ENCODE assay signal across 12 cellular contexts in genomic region chr20:36847710-36848040, GRCh38. TPM values are rescaled to one million over a fixed set of nuclear protein-coding genes. Genes with fewer than 3 reads are reported as not detected.
DNase-seq lines count a peak whose midpoint lies in the region; ATAC-seq and TF ChIP-seq lines count a peak whose summit lies in the region.
"Had no signal": no experiment of that assay in that cellular context is flagged by ENCODE, and none has a peak within 500 bp of the region (broad histone marks: within the 10 kb centered on the region; RNA-seq: fewer than 3 reads in every experiment).

No MANE protein-coding gene starts in this region.

- peaks cover 9 to 13% of the 10 kb centered on the region in 2 donors for H3K4me1 ChIP-seq in esophagus (ENCODE audit: control insufficient read depth in 2 of 2, insufficient read depth in 2 of 2, low read length in 1 of 2)
- peaks cover 23 to 28% of the 10 kb centered on the region in 2 donors for H3K4me1 ChIP-seq in uterus

- WGBS in esophagus, 2 donors: 72% methylated on average over 1 of the region's 1 CpG

- H3K27me3 ChIP-seq in esophagus (ENCODE audit: control insufficient read depth in 1 of 2, insufficient read depth in 2 of 2, low read length in 2 of 2) (no peaks in the 10 kb centered on the region), uterus (no peaks in the 10 kb centered on the region)

- peak overlapping the region; percentile 79 to 91 for H3K27ac ChIP-seq in esophagus (ENCODE audit: low read depth in 2 of 2, low read length in 1 of 2)
- H3K27ac ChIP-seq in uterus: peak overlapping the region; percentile 95 to 99

- no peak for TF ChIP-seq POLR2A in uterus (IDR thresholded peaks at IDR 0.05)

- no peaks in the 10 kb centered on the region for H3K9me3 ChIP-seq in esophagus (ENCODE audit: control insufficient read depth in 2 of 2, insufficient read depth in 1 of 2, low read depth in 1 of 2, low read length in 1 of 2)
- H3K9me3 ChIP-seq in uterus: no peaks in the 10 kb centered on the region

- H3K36me3 ChIP-seq in esophagus (ENCODE audit: control insufficient read depth in 2 of 2, insufficient read depth in 2 of 2, low read length in 1 of 2) (no peaks in the 10 kb centered on the region), uterus (no peaks in the 10 kb centered on the region)

- peaks cover 55% of the 10 kb centered on the region for H3K4me1 Mint-ChIP-seq in osteocyte (ENCODE audit: unreplicated experiment)

- H3K27ac Mint-ChIP-seq in osteocyte (ENCODE audit: unreplicated experiment): peak overlapping the region; percentile 94
- H3K27ac Mint-ChIP-seq: activated CD8-positive, alpha-beta memory T cell treated with anti-CD3 and anti-CD28 coated beads, Interleukin-2, amount 10 ng/mL, durations not matched to agents 7 days and 5 days; T-helper 2 cell treated with Interferon-gamma antibody and Interleukin-4, amounts not matched to agents 5 μg/mL and 100 μg/mL, for 36 hours had no signal

- no peak for TF ChIP-seq CTCF in osteocyte (IDR thresholded peaks at IDR 0.05)
- no peak for TF ChIP-seq CTCF in uterus (IDR thresholded peaks at IDR 0.05)

- H3K4me3 ChIP-seq in esophagus (ENCODE audit: low read depth in 1 of 2, low read length in 2 of 2): no peak overlapping the region
- no peak overlapping the region for H3K4me3 ChIP-seq in uterus

- H3K36me3 Mint-ChIP-seq in osteocyte (ENCODE audit: unreplicated experiment): peaks cover 7% of the 10 kb centered on the region
- H3K36me3 Mint-ChIP-seq: activated CD8-positive, alpha-beta memory T cell treated with anti-CD3 and anti-CD28 coated beads, Interleukin-2, amount 10 ng/mL, durations not matched to agents 7 days and 5 days had no signal

- no peaks in the 10 kb centered on the region for H3K9me3 Mint-ChIP-seq in osteocyte (ENCODE audit: unreplicated experiment)

- intact Hi-C loops in Right ventricle myocardium superior (cut with DNase I): no loop called here
- intact Hi-C loops in left cardiac atrium (cut with DNase I): no loop called here
- intact Hi-C loops in uterus (cut with DNase I; ENCODE audit: low total_unique reads): no loop called here

- no peak overlapping the region for H3K4me3 Mint-ChIP-seq in osteocyte (ENCODE audit: unreplicated experiment)
- H3K4me3 Mint-ChIP-seq: activated CD8-positive, alpha-beta memory T cell treated with anti-CD3 and anti-CD28 coated beads, Interleukin-2, amount 10 ng/mL, durations not matched to agents 7 days and 5 days; T-helper 2 cell treated with Interferon-gamma antibody and Interleukin-4, amounts not matched to agents 5 μg/mL and 100 μg/mL, for 36 hours had no signal

- no peaks in the 10 kb centered on the region for H3K27me3 Mint-ChIP-seq in osteocyte (ENCODE audit: unreplicated experiment)
- H3K27me3 Mint-ChIP-seq: activated CD8-positive, alpha-beta memory T cell treated with anti-CD3 and anti-CD28 coated beads, Interleukin-2, amount 10 ng/mL, durations not matched to agents 7 days and 5 days had no signal

- DNase-seq in Right ventricle myocardium superior: no peak
- DNase-seq in left cardiac atrium: no peak
- no peak for DNase-seq in osteocyte (ENCODE audit: extremely low spot score, unreplicated experiment)
- DNase-seq in uterus: no peak
- DNase-seq in KG1 (lab: John Stamatoyannopoulos, UW): no peak
- DNase-seq: activated CD8-positive, alpha-beta memory T cell treated with anti-CD3 and anti-CD28 coated beads, Interleukin-2, amount 10 ng/mL, durations not matched to agents 7 days and 5 days; NCI-H1092; NCI-H774 had no signal

- peak; percentile 2 for ATAC-seq in Right ventricle myocardium superior (ENCODE audit: poor library complexity)
- no peak for ATAC-seq in left cardiac atrium
- ATAC-seq in GM21360 (IDR thresholded peaks at IDR 0.05; ENCODE audit: unreplicated experiment): no peak
- ATAC-seq in GM19397 (IDR thresholded peaks at IDR 0.05; ENCODE audit: unreplicated experiment): no peak
- ATAC-seq: activated CD8-positive, alpha-beta memory T cell treated with anti-CD3 and anti-CD28 coated beads, Interleukin-2, amount 10 ng/mL, durations not matched to agents 7 days and 5 days had no signal

RNA-seq across cellular contexts. Expression of gene TLDC2, which starts 28.3 kb away (rescaled TPM):
- not detected for total RNA-seq in Right ventricle myocardium superior
- under 1 TPM in 1 of 2 donors, not detected in 1; 0.18 TPM for total RNA-seq in left cardiac atrium
- under 1 TPM; 0.16 to 0.29 TPM for polyA plus RNA-seq in esophagus
- 0.26 TPM in 1 of 2 replicates, not detected in the other for total RNA-seq in osteocyte
- 1 to 10 TPM in 2 of 4 donors, not detected in 2; 1.0 TPM for total RNA-seq in uterus
- total RNA-seq: activated CD8-positive, alpha-beta memory T cell treated with anti-CD3 and anti-CD28 coated beads, Interleukin-2, amount 10 ng/mL, durations not matched to agents 7 days and 5 days had no signal
